In genomic region chr17:74466111-74466784, GRCh38 we compare ENCODE assay signal across 8 cellular contexts. TPM values are rescaled to one million over a fixed set of nuclear protein-coding genes. Genes with fewer than 3 reads are reported as not detected.
DNase-seq lines count a peak whose midpoint lies in the region; ATAC-seq and TF ChIP-seq lines count a peak whose summit lies in the region.

Gene CD300A (plus strand): TSS chr17:74466634. CDS start chr17:74466704, 70 bp downstream.

- H3K27me3 ChIP-seq in lower lobe of right lung (ENCODE audit: low read depth) (peaks cover 30% of the 10 kb centered on the region), upper lobe of right lung (peaks cover 16% of the 10 kb centered on the region)

- peak; percentile 26 for DNase-seq in activated naive CD4-positive, alpha-beta T cell treated with Interleukin-2 at 50 U/mL for 16 hours
- no peak for DNase-seq in activated naive CD4-positive, alpha-beta T cell (lab: John Stamatoyannopoulos, UW)
- no peak for DNase-seq in activated T-helper 1 cell treated with anti-CD3 and anti-CD28 coated beads, Interleukin-12 subunit alpha, Interleukin-12 subunit beta, Interleukin-2, Interleukin-4 antibody, amounts not matched to agents 30 ng/mL and 10 ng/mL and 1 ng/mL, durations not matched to agents 14 hours and 24 hours and 36 hours (ENCODE audit: low spot score)
- peak; percentile 82 for DNase-seq in lower lobe of right lung
- DNase-seq in upper lobe of right lung, result peak; percentile 76
- no peak for DNase-seq in COLO668 (lab: John Stamatoyannopoulos, UW; ENCODE audit: unreplicated experiment)
- no peak for DNase-seq in G401 (ENCODE audit: low spot score)

- H3K9me3 ChIP-seq in lower lobe of right lung (no peaks in the 10 kb centered on the region), upper lobe of right lung (no peaks in the 10 kb centered on the region)

- no peaks in the 10 kb centered on the region for H3K9me3 Mint-ChIP-seq in activated T-helper 1 cell treated with anti-CD3 and anti-CD28 coated beads, Interleukin-12 subunit alpha, Interleukin-12 subunit beta, Interleukin-2, Interleukin-4 antibody, amounts not matched to agents 30 ng/mL and 10 ng/mL and 1 ng/mL, durations not matched to agents 14 hours and 24 hours and 36 hours

- H3K4me1 Mint-ChIP-seq in activated T-helper 1 cell treated with anti-CD3 and anti-CD28 coated beads, Interleukin-12 subunit alpha, Interleukin-12 subunit beta, Interleukin-2, Interleukin-4 antibody, amounts not matched to agents 30 ng/mL and 10 ng/mL and 1 ng/mL, durations not matched to agents 14 hours and 24 hours and 36 hours (ENCODE audit: low read depth), result peaks cover 44% of the 10 kb centered on the region

- no peaks in the 10 kb centered on the region for H3K27me3 Mint-ChIP-seq in activated T-helper 1 cell treated with anti-CD3 and anti-CD28 coated beads, Interleukin-12 subunit alpha, Interleukin-12 subunit beta, Interleukin-2, Interleukin-4 antibody, amounts not matched to agents 30 ng/mL and 10 ng/mL and 1 ng/mL, durations not matched to agents 14 hours and 24 hours and 36 hours (ENCODE audit: insufficient read depth)

- H3K4me3 ChIP-seq in lower lobe of right lung, result peak within 1 kb of the TSS; percentile 56
- peak within 1 kb of the TSS; percentile 48 for H3K4me3 ChIP-seq in upper lobe of right lung

- peaks cover 13% of the 10 kb centered on the region for H3K36me3 Mint-ChIP-seq in activated T-helper 1 cell treated with anti-CD3 and anti-CD28 coated beads, Interleukin-12 subunit alpha, Interleukin-12 subunit beta, Interleukin-2, Interleukin-4 antibody, amounts not matched to agents 30 ng/mL and 10 ng/mL and 1 ng/mL, durations not matched to agents 14 hours and 24 hours and 36 hours (ENCODE audit: low read depth)

- no peak within 1 kb of the TSS for H3K4me3 Mint-ChIP-seq in activated T-helper 1 cell treated with anti-CD3 and anti-CD28 coated beads, Interleukin-12 subunit alpha, Interleukin-12 subunit beta, Interleukin-2, Interleukin-4 antibody, amounts not matched to agents 30 ng/mL and 10 ng/mL and 1 ng/mL, durations not matched to agents 14 hours and 24 hours and 36 hours

- no peak for TF ChIP-seq CTCF in lower lobe of right lung (IDR thresholded peaks at IDR 0.05)
- TF ChIP-seq CTCF in upper lobe of right lung (IDR thresholded peaks at IDR 0.05), result no peak

- in situ Hi-C loops in G401 (cut with HindIII; ENCODE audit: low sequenced_read_pairs), result no loop called here

- peak within 1 kb of the TSS; percentile 82 for H3K27ac Mint-ChIP-seq in activated T-helper 1 cell treated with anti-CD3 and anti-CD28 coated beads, Interleukin-12 subunit alpha, Interleukin-12 subunit beta, Interleukin-2, Interleukin-4 antibody, amounts not matched to agents 30 ng/mL and 10 ng/mL and 1 ng/mL, durations not matched to agents 14 hours and 24 hours and 36 hours

- no peaks in the 10 kb centered on the region for H3K36me3 ChIP-seq in lower lobe of right lung
- H3K36me3 ChIP-seq in upper lobe of right lung, result no peaks in the 10 kb centered on the region

- peak within 1 kb of the TSS; percentile 79 for H3K27ac ChIP-seq in lower lobe of right lung
- peak within 1 kb of the TSS; percentile 71 for H3K27ac ChIP-seq in upper lobe of right lung

- ATAC-seq in lower lobe of right lung (peak; percentile 34 to 37), upper lobe of right lung (peak; percentile 40), GM19328 (IDR thresholded peaks at IDR 0.05; ENCODE audit: unreplicated experiment) (no peak)

- peaks cover 19% of the 10 kb centered on the region for H3K4me1 ChIP-seq in lower lobe of right lung
- H3K4me1 ChIP-seq in upper lobe of right lung, result peaks cover 7% of the 10 kb centered on the region

- intact Hi-C loops in activated T-helper 1 cell treated with anti-CD3 and anti-CD28 coated beads, Interleukin-12 subunit alpha, Interleukin-12 subunit beta, Interleukin-2, Interleukin-4 antibody, amounts not matched to agents 30 ng/mL and 10 ng/mL and 1 ng/mL, durations not matched to agents 14 hours and 24 hours and 36 hours (cut with micrococcal nuclease), result loop anchor here (1.0 kb wide), 1 partner anchor 12 kb away; no protein-coding TSS in a partner anchor
- intact Hi-C loops in lower lobe of right lung (cut with DNase I), result no loop called here
- intact Hi-C loops in upper lobe of right lung (cut with DNase I), result no loop called here

RNA-seq across cellular contexts. Expression of gene CD300A, which starts in this region (rescaled TPM):
- 9.8 and 10.4 TPM in 2 replicates for total RNA-seq in activated T-helper 1 cell treated with anti-CD3 and anti-CD28 coated beads, Interleukin-12 subunit alpha, Interleukin-12 subunit beta, Interleukin-2, Interleukin-4 antibody, amounts not matched to agents 30 ng/mL and 10 ng/mL and 1 ng/mL, durations not matched to agents 14 hours and 24 hours and 36 hours
- total RNA-seq in lower lobe of right lung (27.8 TPM), upper lobe of right lung (17.5 TPM)
- not detected in 2 replicates for total RNA-seq in G401 (2014; rRNA removed; shearing (Covaris generic))

Comparison
In these comparisons a context has a peak if more than half of its experiments do, and no peak if none do; other contexts are left out.
1. RNA of gene CD300A (total RNA-seq): 27.8 TPM in lower lobe of right lung (single experiment), 17.5 TPM in upper lobe of right lung (single experiment) and 9.8 to 10.4 TPM in activated T-helper 1 cell treated with anti-CD3 and anti-CD28 coated beads, Interleukin-12 subunit alpha, Interleukin-12 subunit beta, Interleukin-2, Interleukin-4 antibody, amounts not matched to agents 30 ng/mL and 10 ng/mL and 1 ng/mL, durations not matched to agents 14 hours and 24 hours and 36 hours; not detected in G401; every median in the first group is over 10 times any median in the second.
2. DNase-seq: peak in activated naive CD4-positive, alpha-beta T cell treated with Interleukin-2 at 50 U/mL for 16 hours (single experiment), lower lobe of right lung (single experiment) and upper lobe of right lung (single experiment); none in activated naive CD4-positive, alpha-beta T cell (0 of 4), activated T-helper 1 cell treated with anti-CD3 and anti-CD28 coated beads, Interleukin-12 subunit alpha, Interleukin-12 subunit beta, Interleukin-2, Interleukin-4 antibody, amounts not matched to agents 30 ng/mL and 10 ng/mL and 1 ng/mL, durations not matched to agents 14 hours and 24 hours and 36 hours (single experiment), COLO668 (single experiment) and G401 (single experiment).